1 cellular context compared by ENCODE assay signal in genomic region chr15:70213779-70214178, GRCh38.
A peak's percentile ranks its signal among the peaks of the same experiment; 100 is the strongest.
TF ChIP-seq lines count a peak whose summit lies in the region.

No MANE protein-coding gene starts in this region.

TF ChIP-seq in HEK293, 187 proteins besides CTCF, POLR2A, EP300 and RAD21:
- TF ChIP-seq, protein P1, sequence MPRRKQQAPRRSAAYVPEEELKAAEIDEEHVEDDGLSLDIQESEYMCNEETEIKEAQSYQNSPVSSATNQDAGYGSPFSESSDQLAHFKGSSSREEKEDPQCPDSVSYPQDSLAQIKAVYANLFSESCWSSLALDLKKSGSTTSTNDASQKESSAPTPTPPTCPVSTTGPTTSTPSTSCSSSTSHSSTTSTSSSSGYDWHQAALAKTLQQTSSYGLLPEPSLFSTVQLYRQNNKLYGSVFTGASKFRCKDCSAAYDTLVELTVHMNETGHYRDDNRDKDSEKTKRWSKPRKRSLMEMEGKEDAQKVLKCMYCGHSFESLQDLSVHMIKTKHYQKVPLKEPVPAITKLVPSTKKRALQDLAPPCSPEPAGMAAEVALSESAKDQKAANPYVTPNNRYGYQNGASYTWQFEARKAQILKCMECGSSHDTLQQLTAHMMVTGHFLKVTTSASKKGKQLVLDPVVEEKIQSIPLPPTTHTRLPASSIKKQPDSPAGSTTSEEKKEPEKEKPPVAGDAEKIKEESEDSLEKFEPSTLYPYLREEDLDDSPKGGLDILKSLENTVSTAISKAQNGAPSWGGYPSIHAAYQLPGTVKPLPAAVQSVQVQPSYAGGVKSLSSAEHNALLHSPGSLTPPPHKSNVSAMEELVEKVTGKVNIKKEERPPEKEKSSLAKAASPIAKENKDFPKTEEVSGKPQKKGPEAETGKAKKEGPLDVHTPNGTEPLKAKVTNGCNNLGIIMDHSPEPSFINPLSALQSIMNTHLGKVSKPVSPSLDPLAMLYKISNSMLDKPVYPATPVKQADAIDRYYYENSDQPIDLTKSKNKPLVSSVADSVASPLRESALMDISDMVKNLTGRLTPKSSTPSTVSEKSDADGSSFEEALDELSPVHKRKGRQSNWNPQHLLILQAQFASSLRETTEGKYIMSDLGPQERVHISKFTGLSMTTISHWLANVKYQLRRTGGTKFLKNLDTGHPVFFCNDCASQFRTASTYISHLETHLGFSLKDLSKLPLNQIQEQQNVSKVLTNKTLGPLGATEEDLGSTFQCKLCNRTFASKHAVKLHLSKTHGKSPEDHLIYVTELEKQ (tag by site-specific recombination; IDR thresholded peaks at IDR 0.05; ENCODE audit: borderline replicate concordance): no peak
- TF ChIP-seq ZXDB (tag by site-specific recombination; IDR thresholded peaks at IDR 0.05): no peak
- TF ChIP-seq ZNF664 (tag by site-specific recombination; IDR thresholded peaks at IDR 0.05): no peak
- TF ChIP-seq KLF7 (tag by site-specific recombination; IDR thresholded peaks at IDR 0.05; ENCODE audit: borderline replicate concordance): no peak
- TF ChIP-seq KLF1 (tag by site-specific recombination; IDR thresholded peaks at IDR 0.05): peak; percentile 69
